In the genomic region with DNA sequence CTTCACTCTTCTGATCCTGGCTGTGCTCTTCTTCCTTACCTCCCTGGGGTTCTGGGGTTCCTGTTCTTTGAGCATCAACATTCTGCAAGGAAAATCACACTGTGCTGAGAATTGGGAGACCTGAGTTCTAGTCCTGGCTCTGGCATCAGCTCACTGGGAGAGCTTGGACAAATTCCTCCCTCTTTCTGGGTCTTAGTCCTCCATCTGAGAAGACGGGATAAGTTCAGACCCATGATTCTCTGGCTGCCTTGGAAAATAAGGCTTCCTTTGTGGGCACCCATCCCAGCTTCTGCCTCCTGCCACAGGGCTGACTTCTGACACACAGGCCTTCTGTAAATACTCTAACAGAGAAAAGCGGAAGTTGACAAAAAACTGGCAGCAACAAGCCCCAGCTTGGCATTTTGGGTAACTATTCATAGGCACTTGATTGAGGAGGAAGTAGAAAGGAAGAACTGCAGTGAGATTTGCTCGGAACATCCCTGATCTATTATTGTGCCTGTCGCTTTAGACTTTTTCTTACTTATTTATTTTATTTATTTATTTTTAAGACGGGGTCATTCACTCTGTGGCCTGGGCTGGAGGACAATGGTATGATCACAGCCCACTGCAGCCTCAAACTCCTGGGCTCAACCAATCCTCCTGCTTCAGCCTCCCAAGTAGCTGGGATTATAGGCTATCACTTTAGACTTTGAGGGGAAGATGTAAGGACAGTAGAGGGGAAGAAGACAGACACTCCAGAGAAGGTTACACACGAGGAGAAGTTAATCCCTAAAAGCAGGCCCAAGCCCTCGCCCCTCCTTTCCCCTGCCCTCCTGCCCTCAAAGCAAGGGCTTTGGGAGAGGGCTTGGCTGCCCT, we compare ENCODE assay signal across 8 cellular contexts. TPM values are rescaled to one million over a fixed set of nuclear protein-coding genes. Genes with fewer than 3 reads are reported as not detected.
DNase-seq lines count a peak whose midpoint lies in the region; ATAC-seq and TF ChIP-seq lines count a peak whose summit lies in the region.

No MANE protein-coding gene starts in this region.

- H4K20me1 ChIP-seq in IMR-90 (ENCODE audit: insufficient read depth, low read length), result no peaks in the 10 kb centered on the region

- peak overlapping the region; percentile 51 for H3K9ac ChIP-seq in IMR-90 (ENCODE audit: low read depth, low read length)

- CTCF ChIA-PET in IMR-90 (lab: Yijun Ruan, JAX), result no interaction called here

- TF ChIP-seq CTCF in IMR-90 (conservative IDR thresholded peaks at IDR 0.05; ENCODE audit: low read depth, low read length) (no peak), brain microvascular endothelial cell (IDR thresholded peaks at IDR 0.05; ENCODE audit: low read depth, low read length, missing control alignments) (no peak)

- intact Hi-C loops in IMR-90 (cut with micrococcal nuclease), result loop anchor here (2.0 kb wide), 1 partner anchor 18 kb away; no protein-coding TSS in a partner anchor

- H2AFZ ChIP-seq in IMR-90 (replicated peaks; ENCODE audit: low read length, poor library complexity), result peak overlapping the region; percentile 76

- no peaks in the 10 kb centered on the region for H3K9me3 ChIP-seq in IMR-90 (ENCODE audit: control insufficient read depth, insufficient read depth, low read length)

- H3K4me3 ChIP-seq in IMR-90 (ENCODE audit: insufficient read depth, low read depth, low read length), result no peak overlapping the region
- no peak overlapping the region for H3K4me3 ChIP-seq in brain microvascular endothelial cell (ENCODE audit: low read depth, low read length)

- H2BK5ac ChIP-seq in IMR-90 (ENCODE audit: low read depth, low read length, poor library complexity, severe bottlenecking), result peak overlapping the region; percentile 80

- H3K4me1 Mint-ChIP-seq in naive thymus-derived CD8-positive, alpha-beta T cell, result peaks cover 27 to 58% (median 50%) of the 10 kb centered on the region in 4 donors

- peak overlapping the region; percentile 80 for H3K14ac ChIP-seq in IMR-90 (replicated peaks; ENCODE audit: low read depth, low read length)

- H3K4ac ChIP-seq in IMR-90 (ENCODE audit: low read depth, low read length), result peak overlapping the region; percentile 73

- peak overlapping the region; percentile 38 for H3K4me2 ChIP-seq in IMR-90 (ENCODE audit: low read depth, low read length)

- peaks cover 4 to 36% of the 10 kb centered on the region in 2 experiments for H3K79me1 ChIP-seq in IMR-90 (ENCODE audit: low read depth in 1 of 2, low read length in 2 of 2)

- TF ChIP-seq RAD21 in IMR-90 (IDR thresholded peaks at IDR 0.05; ENCODE audit: low read length), result no peak

- H3K56ac ChIP-seq in IMR-90 (ENCODE audit: extremely low read depth, insufficient read depth, low read length), result peak overlapping the region; percentile 45; the same call in 1 of the 2 replicates

- H3K9me3 Mint-ChIP-seq in naive thymus-derived CD8-positive, alpha-beta T cell, result peaks cover 0 to 3% (median 0%) of the 10 kb centered on the region in 9 donors

- H2BK120ac ChIP-seq in IMR-90 (ENCODE audit: low read depth, low read length), result peak overlapping the region; percentile 72

- WGBS in IMR-90 (ENCODE audit: extremely low coverage in 2 of 2, insufficient read length in 1 of 2), 2 experiments, result no CpG with 5 or more reads among the region's 7 CpGs

- H3K4me3 Mint-ChIP-seq in naive thymus-derived CD8-positive, alpha-beta T cell, result peak overlapping the region; percentile 80 to 93 (median 90)

- H3K36me3 ChIP-seq in IMR-90 (ENCODE audit: control insufficient read depth, insufficient read depth, low read length) (no peaks in the 10 kb centered on the region), brain microvascular endothelial cell (replicated peaks) (no peaks in the 10 kb centered on the region)

- H3K27me3 Mint-ChIP-seq in naive thymus-derived CD8-positive, alpha-beta T cell, result no peaks in the 10 kb centered on the region

- no peaks in the 10 kb centered on the region for H3K27me3 ChIP-seq in IMR-90 (ENCODE audit: control insufficient read depth, insufficient read depth, low read length)
- no peaks in the 10 kb centered on the region for H3K27me3 ChIP-seq in brain microvascular endothelial cell (replicated peaks)

- H3K4me1 ChIP-seq in IMR-90 (ENCODE audit: control insufficient read depth, insufficient read depth, low read length), result peaks cover 12% of the 10 kb centered on the region

- peak overlapping the region; percentile 81 for H3K18ac ChIP-seq in IMR-90 (ENCODE audit: low read depth, low read length)

- peak overlapping the region; percentile 89 for H2AK5ac ChIP-seq in IMR-90 (ENCODE audit: low read depth, low read length)

- H4K5ac ChIP-seq in IMR-90 (ENCODE audit: low read depth, low read length), result peak overlapping the region; percentile 96

- peak overlapping the region; percentile 46 for H2BK20ac ChIP-seq in IMR-90 (ENCODE audit: low read depth, low read length)

- peak overlapping the region; percentile 95 to 100 (median 96) for H3K27ac Mint-ChIP-seq in naive thymus-derived CD8-positive, alpha-beta T cell

- BruUV-seq in IMR-90 (replicated peaks; lab: Mats Ljungman, UMichigan), result no TSS peak

- peak overlapping the region; percentile 79 for H3K23ac ChIP-seq in IMR-90 (ENCODE audit: low read depth, low read length)

- POLR2A ChIA-PET in IMR-90 (lab: Charles Lee; ENCODE audit: unreplicated experiment), result interaction anchor here (1.0 to 1.1 kb wide), 2 partner anchors 9 to 38 kb away, joined by 3 read pairs; no protein-coding TSS in a partner anchor
- POLR2A ChIA-PET in naive thymus-derived CD8-positive, alpha-beta T cell (lab: Charles Lee), result interaction anchor here (0.6 to 21.0 kb wide), 9 partner anchors 9 to 266 kb away, joined by 3 to 1727 read pairs (median 8); a partner anchor contains a TSS

- peak overlapping the region; percentile 91 for H4K8ac ChIP-seq in IMR-90 (ENCODE audit: low read depth in 2 of 2, low read length in 2 of 2)

- TF ChIP-seq POLR2A in IMR-90 (IDR thresholded peaks at IDR 0.05; ENCODE audit: low read depth, low read length) (no peak), erythroblast (IDR thresholded peaks at IDR 0.05; ENCODE audit: low read length) (peak; percentile 55)

- peak overlapping the region; percentile 79; the same call in 2 of the 3 replicates for H2BK15ac ChIP-seq in IMR-90 (ENCODE audit: low read depth, low read length)

- H3K27ac ChIP-seq in IMR-90 (ENCODE audit: insufficient read depth, low read length) (peak overlapping the region; percentile 84), brain microvascular endothelial cell (no peak overlapping the region)

- ATAC-seq in GM18873 (IDR thresholded peaks at IDR 0.05; ENCODE audit: low FRiP score, unreplicated experiment) (peak; percentile 55), IMR-90 (ENCODE audit: low read depth) (peak; percentile 86), HG03457 (IDR thresholded peaks at IDR 0.05; ENCODE audit: unreplicated experiment) (no peak)
- ATAC-seq in naive thymus-derived CD8-positive, alpha-beta T cell, result peak; percentile 83 to 91

- peak; percentile 71 for DNase-seq in AG08395 (ENCODE audit: low spot score)
- DNase-seq in IMR-90, result peak; percentile 67
- DNase-seq in activated CD4-positive, alpha-beta T cell treated with anti-CD3 and anti-CD28 coated beads for 4 hours, result peak; percentile 39 to 48
- DNase-seq in erythroblast (lab: John Stamatoyannopoulos, UW), result peak in 1 of 2 experiments; percentile 16
- peak in 9 of 10 donors; percentile 53 to 81 (median 57) for DNase-seq in naive thymus-derived CD8-positive, alpha-beta T cell
- DNase-seq in brain microvascular endothelial cell, result no peak

- dilution Hi-C loops in IMR-90 (cut with HindIII; ENCODE audit: low sequenced_read_pairs, unreplicated experiment), result no loop called here

- H2AK9ac ChIP-seq in IMR-90 (replicated peaks; ENCODE audit: low read depth, low read length, poor library complexity), result peak overlapping the region; percentile 47

- H4K91ac ChIP-seq in IMR-90 (ENCODE audit: insufficient read depth, low read depth, low read length), result peak overlapping the region; percentile 84

- in situ Hi-C loops in IMR-90 (cut with MboI; ENCODE audit: low sequenced_read_pairs), result loop anchor here (5.0 kb wide), 1 partner anchor 37 kb away; no protein-coding TSS in a partner anchor
- in situ Hi-C loops in brain microvascular endothelial cell (cut with HindIII; ENCODE audit: low pct_ligation_motif_present, low sequenced_read_pairs), result loop anchor here (25.0 kb wide), 1 partner anchor 158 kb away; no protein-coding TSS in a partner anchor

- H3K9me1 ChIP-seq in IMR-90 (ENCODE audit: insufficient read depth, low read length), result peaks cover 10% of the 10 kb centered on the region

- no peaks in the 10 kb centered on the region for H3K36me3 Mint-ChIP-seq in naive thymus-derived CD8-positive, alpha-beta T cell

TF ChIP-seq in IMR-90, 13 proteins besides CTCF, POLR2A, EP300 and RAD21 (continues in another document):
- TF ChIP-seq, protein P1, sequence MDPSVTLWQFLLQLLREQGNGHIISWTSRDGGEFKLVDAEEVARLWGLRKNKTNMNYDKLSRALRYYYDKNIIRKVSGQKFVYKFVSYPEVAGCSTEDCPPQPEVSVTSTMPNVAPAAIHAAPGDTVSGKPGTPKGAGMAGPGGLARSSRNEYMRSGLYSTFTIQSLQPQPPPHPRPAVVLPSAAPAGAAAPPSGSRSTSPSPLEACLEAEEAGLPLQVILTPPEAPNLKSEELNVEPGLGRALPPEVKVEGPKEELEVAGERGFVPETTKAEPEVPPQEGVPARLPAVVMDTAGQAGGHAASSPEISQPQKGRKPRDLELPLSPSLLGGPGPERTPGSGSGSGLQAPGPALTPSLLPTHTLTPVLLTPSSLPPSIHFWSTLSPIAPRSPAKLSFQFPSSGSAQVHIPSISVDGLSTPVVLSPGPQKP (IDR thresholded peaks at IDR 0.05; ENCODE audit: borderline replicate concordance, low read depth, low read length), result no peak
- TF ChIP-seq MAZ (IDR thresholded peaks at IDR 0.05; ENCODE audit: borderline replicate concordance, low read depth, low read length), result no peak
- TF ChIP-seq MXI1 (IDR thresholded peaks at IDR 0.05; ENCODE audit: borderline replicate concordance, low read depth, low read length), result no peak
- TF ChIP-seq, protein P2, sequence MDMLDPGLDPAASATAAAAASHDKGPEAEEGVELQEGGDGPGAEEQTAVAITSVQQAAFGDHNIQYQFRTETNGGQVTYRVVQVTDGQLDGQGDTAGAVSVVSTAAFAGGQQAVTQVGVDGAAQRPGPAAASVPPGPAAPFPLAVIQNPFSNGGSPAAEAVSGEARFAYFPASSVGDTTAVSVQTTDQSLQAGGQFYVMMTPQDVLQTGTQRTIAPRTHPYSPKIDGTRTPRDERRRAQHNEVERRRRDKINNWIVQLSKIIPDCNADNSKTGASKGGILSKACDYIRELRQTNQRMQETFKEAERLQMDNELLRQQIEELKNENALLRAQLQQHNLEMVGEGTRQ (IDR thresholded peaks at IDR 0.05; ENCODE audit: low read depth, low read length), result no peak
- no peak for TF ChIP-seq BHLHE40 (IDR thresholded peaks at IDR 0.05; ENCODE audit: low read depth, low read length)
- no peak for TF ChIP-seq FOS (IDR thresholded peaks at IDR 0.05; ENCODE audit: low read depth, low read length)

RNA-seq across cellular contexts. Expression of a gene that starts 7.9 kb away (rescaled TPM):
- 33.6 and 33.7 TPM in 2 replicates for total RNA-seq in IMR-90 (2012; rRNA removed)
- polyA plus RNA-seq in IMR-90 (2012; rRNA removed), result 166 and 171 TPM in 2 replicates
- 110 and 170 TPM in 2 replicates for polyA plus RNA-seq in IMR-90 (2012; cell fraction: cytosol; rRNA removed)
- 68.9 and 69.8 TPM in 2 replicates for polyA plus RNA-seq in IMR-90 (2012; cell fraction: nucleus; rRNA removed; ENCODE audit: low replicate concordance)
- 100 to 1,000 TPM; 386 to 393 TPM for total RNA-seq in naive thymus-derived CD8-positive, alpha-beta T cell
- polyA plus RNA-seq in naive thymus-derived CD8-positive, alpha-beta T cell, result 100 to 1,000 TPM; 159 to 218 (median 195) TPM

Comparison
In these comparisons a context has a peak if more than half of its experiments do, and no peak if none do; other contexts are left out.
1. RNA of a gene that starts 7.9 kb away (total RNA-seq): 386 to 393 TPM in naive thymus-derived CD8-positive, alpha-beta T cell; 33.6 to 33.7 TPM in IMR-90; every median in the first group is over 10 times any median in the second.